ENCODE assay signal across 18 cellular contexts in genomic region chr13:36913463-36913862, GRCh38. TPM values are rescaled to one million over a fixed set of nuclear protein-coding genes. Genes with fewer than 3 reads are reported as not detected.
"Had no signal": no experiment of that assay in that cellular context is flagged by ENCODE, and none has a peak within 500 bp of the region (broad histone marks: within the 10 kb centered on the region; RNA-seq: fewer than 3 reads in every experiment).

No MANE protein-coding gene starts in this region.

- H3K4me1 ChIP-seq: body of pancreas, uterus had no signal

- H3K27me3 ChIP-seq: body of pancreas, tibial artery, uterus had no signal

- H3K36me3 ChIP-seq: tibial artery, uterus had no signal

- H3K27ac ChIP-seq: body of pancreas, coronary artery, tibial artery, uterus had no signal

- H3K4me3 ChIP-seq: body of pancreas, coronary artery, tibial artery, uterus had no signal

- DNase-seq: activated CD4-positive, alpha-beta T cell treated with anti-CD3 and anti-CD28 coated beads for 48 hours; activated CD8-positive, alpha-beta memory T cell treated with anti-CD3 and anti-CD28 coated beads, Interleukin-2, amount 50 U/mL, for 48 hours; activated gamma-delta T cell treated with Interleukin-2 at 50 U/mL for 16 hours; activated T-cell treated with anti-CD3 and anti-CD28 coated beads, Interleukin-2, amount 50 U/mL, for 72 hours; amniotic stem cell; body of pancreas; central memory CD4-positive, alpha-beta T cell; effector CD4-positive, alpha-beta T cell; foreskin fibroblast; glutamatergic neuron; hypothalamus; mesenchymal stem cell; natural killer cell; posterior cingulate gyrus; stimulated activated CD4-positive, alpha-beta T cell treated with anti-CD3 and anti-CD28 coated beads, Interleukin-2, amount 100 ng/mL, for 48 hours; tibial artery; uterus had no signal

- H3K9me3 ChIP-seq: body of pancreas, tibial artery, uterus had no signal

RNA-seq across cellular contexts. Expression of gene SMAD9, which starts 6.6 kb away (rescaled TPM):
- total RNA-seq: activated T-cell treated with anti-CD3 and anti-CD28 coated beads, Interleukin-2, amount 50 U/mL, for 72 hours; natural killer cell had no signal
